Comparison of ENCODE assay signal across 8 cellular contexts in the genomic region with DNA sequence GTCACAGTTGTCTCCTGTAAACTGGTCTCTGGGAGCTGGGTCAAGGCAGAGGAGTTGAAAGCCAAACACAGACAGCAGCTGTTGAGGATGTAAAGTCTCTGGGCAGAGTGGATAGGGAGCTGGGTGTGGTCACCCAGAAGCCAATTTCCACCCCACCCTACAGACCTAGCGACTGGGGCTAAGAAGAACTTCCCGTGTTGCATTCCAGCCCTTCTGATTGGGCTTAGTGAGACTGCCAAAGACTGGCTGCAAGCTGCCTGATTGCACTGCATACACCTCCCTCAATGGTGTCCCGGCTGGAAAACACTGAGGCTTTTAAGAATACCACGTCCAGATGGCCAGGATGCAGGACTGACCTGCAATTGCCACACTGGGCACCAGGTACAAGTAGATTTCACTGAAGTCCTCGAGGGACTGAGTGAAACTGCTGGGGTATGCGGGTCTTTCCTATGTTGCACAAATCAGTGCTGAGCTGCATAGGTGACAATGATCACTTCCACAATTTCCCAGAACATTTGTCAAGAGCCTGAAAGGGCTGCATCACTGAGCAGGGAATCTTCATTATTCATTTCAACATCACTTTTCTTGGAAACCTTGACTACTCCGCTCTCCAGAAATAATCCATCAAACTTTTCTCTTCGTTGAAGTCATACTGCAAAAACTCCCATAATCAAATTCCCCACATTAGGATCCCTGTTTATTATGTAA. TPM values are rescaled to one million over a fixed set of nuclear protein-coding genes. Genes with fewer than 3 reads are reported as not detected.
DNase-seq lines count a peak whose midpoint lies in the region; ATAC-seq and TF ChIP-seq lines count a peak whose summit lies in the region.

No MANE protein-coding gene starts in this region.

- H3K27me3 ChIP-seq in CD4-positive, alpha-beta memory T cell (ENCODE audit: insufficient read depth, low read length) = no peaks in the 10 kb centered on the region
- H3K27me3 ChIP-seq in naive thymus-derived CD4-positive, alpha-beta T cell (ENCODE audit: control insufficient read depth in 2 of 2, insufficient read depth in 2 of 2, low read length in 2 of 2) = no peaks in the 10 kb centered on the region

- peaks cover 81% of the 10 kb centered on the region for H3K4me1 ChIP-seq in CD4-positive, alpha-beta memory T cell (ENCODE audit: insufficient read depth, low read length)
- peaks cover 14% of the 10 kb centered on the region for H3K4me1 ChIP-seq in HEK293 (ENCODE audit: control insufficient read depth, insufficient read depth, low read length)
- peaks cover 71 to 80% of the 10 kb centered on the region in 2 donors for H3K4me1 ChIP-seq in naive thymus-derived CD4-positive, alpha-beta T cell (ENCODE audit: control insufficient read depth in 2 of 2, insufficient read depth in 2 of 2, low read length in 2 of 2)

- no peak overlapping the region for H3K4me3 ChIP-seq in CD4-positive, alpha-beta memory T cell (ENCODE audit: low read length in 2 of 2)
- H3K4me3 ChIP-seq in HEK293 (ENCODE audit: low read depth, low read length) = no peak overlapping the region
- no peak overlapping the region for H3K4me3 ChIP-seq in naive thymus-derived CD4-positive, alpha-beta T cell (ENCODE audit: low read length)

- H3K9me3 Mint-ChIP-seq in CD4-positive, alpha-beta memory T cell = peaks cover 0 to 13% (median 3%) of the 10 kb centered on the region in 8 donors
- peaks cover 5% of the 10 kb centered on the region for H3K9me3 Mint-ChIP-seq in central memory CD8-positive, alpha-beta T cell
- H3K9me3 Mint-ChIP-seq in naive thymus-derived CD4-positive, alpha-beta T cell = peaks cover 0 to 15% (median 5%) of the 10 kb centered on the region in 11 donors

- DNase-seq in CD4-positive, alpha-beta memory T cell = no peak
- DNase-seq in central memory CD8-positive, alpha-beta T cell (ENCODE audit: low spot score in 2 of 2) = no peak
- DNase-seq in naive thymus-derived CD4-positive, alpha-beta T cell = no peak
- DNase-seq in NAMALWA (ENCODE audit: low spot score) (no peak), NCI-H1417 (lab: John Stamatoyannopoulos, UW) (no peak)

- CTCF ChIA-PET in CD4-positive, alpha-beta memory T cell (lab: Charles Lee; ENCODE audit: partially characterized antibody) = interaction anchor here (0.8 to 5.4 kb wide), 8 partner anchors 9 to 68 kb away, joined by 3 to 26 read pairs (median 5); no protein-coding TSS in a partner anchor
- CTCF ChIA-PET in HEK293 (lab: Yijun Ruan, JAX) = interaction anchor here (0.6 to 1.0 kb wide), 4 partner anchors 14 to 115 kb away, joined by 3 read pairs; no protein-coding TSS in a partner anchor
- CTCF ChIA-PET in naive thymus-derived CD4-positive, alpha-beta T cell (lab: Charles Lee) = interaction anchor here (0.5 to 2.9 kb wide), 4 partner anchors 9 to 31 kb away, joined by 3 to 13 read pairs (median 5); no protein-coding TSS in a partner anchor

- peak overlapping the region; percentile 52 for H3K27ac ChIP-seq in CD4-positive, alpha-beta memory T cell (ENCODE audit: low read depth, low read length)
- no peak overlapping the region for H3K27ac ChIP-seq in HEK293 (ENCODE audit: extremely low read depth, low read depth, low read length)
- peak overlapping the region; percentile 70 for H3K27ac ChIP-seq in naive thymus-derived CD4-positive, alpha-beta T cell (ENCODE audit: low read depth, low read length)

- intact Hi-C loops in CD4-positive, alpha-beta memory T cell (cut with micrococcal nuclease) = no loop called here
- intact Hi-C loops in naive thymus-derived CD4-positive, alpha-beta T cell (cut with micrococcal nuclease) = no loop called here

- H3K4me3 Mint-ChIP-seq in CD4-positive, alpha-beta memory T cell = peak overlapping the region in 7 of 8 donors; percentile 45 to 81 (median 69)
- H3K4me3 Mint-ChIP-seq in central memory CD8-positive, alpha-beta T cell = peak overlapping the region; percentile 64
- peak overlapping the region; percentile 33 to 81 (median 64) for H3K4me3 Mint-ChIP-seq in naive thymus-derived CD4-positive, alpha-beta T cell

- peak overlapping the region; percentile 88 to 100 (median 96) for H3K27ac Mint-ChIP-seq in CD4-positive, alpha-beta memory T cell
- H3K27ac Mint-ChIP-seq in central memory CD8-positive, alpha-beta T cell (ENCODE audit: low read depth) = peak overlapping the region; percentile 44
- H3K27ac Mint-ChIP-seq in naive thymus-derived CD4-positive, alpha-beta T cell = peak overlapping the region; percentile 67 to 97 (median 90)

- H3K36me3 Mint-ChIP-seq in CD4-positive, alpha-beta memory T cell = peaks cover 0 to 5% of the 10 kb centered on the region in 2 donors
- H3K36me3 Mint-ChIP-seq in central memory CD8-positive, alpha-beta T cell (ENCODE audit: insufficient read depth) = peaks cover 5% of the 10 kb centered on the region
- H3K36me3 Mint-ChIP-seq in naive thymus-derived CD4-positive, alpha-beta T cell = peaks cover 0 to 18% (median 0%) of the 10 kb centered on the region in 5 donors

- POLR2A ChIA-PET in CD4-positive, alpha-beta memory T cell (lab: Charles Lee; ENCODE audit: partially characterized antibody) = interaction anchor here (0.6 to 25.0 kb wide), 7 partner anchors 9 to 65 kb away, joined by 3 to 1146 read pairs (median 7); partner anchors contain the start of gene EML4
- POLR2A ChIA-PET in HEK293 (lab: Yijun Ruan, JAX) = interaction anchor here (1.0 to 1.1 kb wide), 2 partner anchors 11 to 43 kb away, joined by 3 read pairs; partner anchors contain the start of gene EML4
- POLR2A ChIA-PET in naive thymus-derived CD4-positive, alpha-beta T cell (lab: Charles Lee) = interaction anchor here (0.8 to 22.7 kb wide), 6 partner anchors 10 to 184 kb away, joined by 3 to 636 read pairs (median 6); partner anchors contain the start of gene EML4

- no peaks in the 10 kb centered on the region for H3K36me3 ChIP-seq in CD4-positive, alpha-beta memory T cell (ENCODE audit: insufficient read depth, low read length)
- H3K36me3 ChIP-seq in HEK293 (ENCODE audit: control insufficient read depth in 2 of 2, insufficient read depth in 1 of 2, low read length in 2 of 2) = no peaks in the 10 kb centered on the region
- no peaks in the 10 kb centered on the region for H3K36me3 ChIP-seq in naive thymus-derived CD4-positive, alpha-beta T cell (ENCODE audit: control insufficient read depth in 2 of 3, insufficient read depth in 3 of 3, low read length in 3 of 3)

- ATAC-seq in central memory CD8-positive, alpha-beta T cell (replicated peaks; ENCODE audit: extremely low read depth, poor library complexity, severe bottlenecking) = no peak
- ATAC-seq in naive thymus-derived CD4-positive, alpha-beta T cell = no peak
- ATAC-seq in GM19035 (IDR thresholded peaks at IDR 0.05; ENCODE audit: unreplicated experiment) (no peak), GM21423 (IDR thresholded peaks at IDR 0.05; ENCODE audit: unreplicated experiment) (no peak)

- no peaks in the 10 kb centered on the region for H3K9me3 ChIP-seq in CD4-positive, alpha-beta memory T cell (ENCODE audit: control insufficient read depth in 1 of 2, low read length in 2 of 2)
- H3K9me3 ChIP-seq in HEK293 (ENCODE audit: control insufficient read depth, insufficient read depth, low read depth, low read length) = no peaks in the 10 kb centered on the region
- H3K9me3 ChIP-seq in naive thymus-derived CD4-positive, alpha-beta T cell (ENCODE audit: control insufficient read depth in 2 of 3, low read length in 3 of 3) = no peaks in the 10 kb centered on the region

- no peaks in the 10 kb centered on the region for H3K27me3 Mint-ChIP-seq in CD4-positive, alpha-beta memory T cell
- H3K27me3 Mint-ChIP-seq in central memory CD8-positive, alpha-beta T cell = no peaks in the 10 kb centered on the region
- H3K27me3 Mint-ChIP-seq in naive thymus-derived CD4-positive, alpha-beta T cell = no peaks in the 10 kb centered on the region

- no peak for TF ChIP-seq CTCF in HEK293 (tag by site-specific recombination; IDR thresholded peaks at IDR 0.05)

- peaks cover 57 to 85% (median 72%) of the 10 kb centered on the region in 4 donors for H3K4me1 Mint-ChIP-seq in CD4-positive, alpha-beta memory T cell
- peaks cover 58% of the 10 kb centered on the region for H3K4me1 Mint-ChIP-seq in central memory CD8-positive, alpha-beta T cell
- peaks cover 60 to 85% (median 79%) of the 10 kb centered on the region in 7 donors for H3K4me1 Mint-ChIP-seq in naive thymus-derived CD4-positive, alpha-beta T cell

TF ChIP-seq in HEK293, 187 proteins besides CTCF, POLR2A, EP300 and RAD21:
- TF ChIP-seq KLF1 (tag by site-specific recombination; IDR thresholded peaks at IDR 0.05) (peak; percentile 63), ZBTB17 (tag by site-specific recombination; IDR thresholded peaks at IDR 0.05) (peak; percentile 56; the same call in 1 of the 2 replicates), ZNF174 (tag by site-specific recombination; IDR thresholded peaks at IDR 0.05) (no peak)

RNA-seq across cellular contexts. Expression of gene EML4, which starts 43.1 kb away (rescaled TPM):
- 100 to 1,000 TPM; 168 to 172 TPM for total RNA-seq in CD4-positive, alpha-beta memory T cell
- polyA plus RNA-seq in CD4-positive, alpha-beta memory T cell = 100 to 1,000 TPM in 1 of 2 donors, 10 to 100 TPM in 1; 52.8 to 113 TPM
- total RNA-seq in naive thymus-derived CD4-positive, alpha-beta T cell = 100 to 1,000 TPM in 4 of 5 experiments, 10 to 100 TPM in 1; 91.1 to 167 (median 143) TPM
- 10 to 100 TPM; 64.9 to 69.3 TPM for polyA plus RNA-seq in naive thymus-derived CD4-positive, alpha-beta T cell

Comparison
In these comparisons a context has a peak if more than half of its experiments do, and no peak if none do; other contexts are left out.
1. H3K27ac Mint-ChIP-seq: peak in every context shown above with its lines; median percentile 96 in CD4-positive, alpha-beta memory T cell; 90 in naive thymus-derived CD4-positive, alpha-beta T cell; 44 in central memory CD8-positive, alpha-beta T cell.